ENCODE assay signal across 17 cellular contexts in the genomic region with DNA sequence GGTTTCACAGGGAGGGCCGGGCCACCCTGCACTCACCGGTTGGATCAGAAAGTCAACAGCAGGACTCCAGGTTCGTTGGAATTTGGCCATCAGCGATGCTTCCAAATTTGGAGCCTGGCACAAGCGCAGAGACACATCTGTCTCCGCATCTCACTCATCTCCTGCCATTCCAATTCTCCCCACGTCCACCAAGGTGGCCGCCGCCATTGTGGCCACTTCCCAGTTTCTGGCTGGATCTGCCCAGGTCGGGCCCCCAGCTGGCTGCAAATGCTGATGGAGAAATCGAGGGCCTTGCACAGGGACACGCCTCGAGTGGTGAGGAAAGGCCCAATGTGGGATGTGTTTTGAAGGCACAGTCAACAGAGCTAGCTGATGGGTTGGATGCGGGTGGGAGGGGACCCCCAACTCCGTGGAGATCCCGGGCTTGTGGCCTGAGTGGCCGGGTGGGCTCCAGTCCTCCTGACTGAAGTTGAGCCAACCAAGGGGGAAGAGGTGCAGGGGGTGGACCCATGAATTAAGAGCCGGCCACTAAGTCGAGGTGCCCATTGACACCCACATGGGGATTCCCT.
DNase-seq lines count a peak whose midpoint lies in the region; ATAC-seq and TF ChIP-seq lines count a peak whose summit lies in the region.
"Had no signal": no experiment of that assay in that cellular context is flagged by ENCODE, and none has a peak within 500 bp of the region (broad histone marks: within the 10 kb centered on the region; RNA-seq: fewer than 3 reads in every experiment).

No MANE protein-coding gene starts in this region.

- H3K27me3 Mint-ChIP-seq in chondrocyte (ENCODE audit: low read depth): peaks cover 10% of the 10 kb centered on the region

- H2AFZ ChIP-seq in osteoblast (ENCODE audit: low read length): no peak overlapping the region
- H2AFZ ChIP-seq: GM23338 had no signal

- DNase-seq in H7 (peak; percentile 36), chondrocyte (ENCODE audit: low spot score) (peak; percentile 58), left ventricle myocardium superior (peak; percentile 10), osteoblast (ENCODE audit: insufficient read length, low spot score, missing footprints) (peak; percentile 53), HT-29 (ENCODE audit: low spot score) (no peak), HPDE6-E6E7 (ENCODE audit: extremely low spot score) (no peak), thyroid gland (no peak), SHP77 (lab: John Stamatoyannopoulos, UW) (no peak)
- DNase-seq: CD4-positive, alpha-beta memory T cell; DMS79 treated with DMSO at 0.1 percent for 48 hours; EL; GDM1; H9 had no signal

- TF ChIP-seq CTCF in chondrocyte (IDR thresholded peaks at IDR 0.05): no peak
- no peak for TF ChIP-seq CTCF in osteoblast (IDR thresholded peaks at IDR 0.05; ENCODE audit: extremely low read depth, low read depth, low read length)
- no peak for TF ChIP-seq CTCF in thyroid gland (IDR thresholded peaks at IDR 0.05)

- H3K4me1 ChIP-seq in osteoblast (ENCODE audit: insufficient read depth, low read length): no peaks in the 10 kb centered on the region
- no peaks in the 10 kb centered on the region for H3K4me1 ChIP-seq in thyroid gland

- H3K36me3 ChIP-seq in H7 (replicated peaks; ENCODE audit: control insufficient read depth, insufficient read depth, low read length) (no peaks in the 10 kb centered on the region), osteoblast (ENCODE audit: insufficient read depth, low read length) (no peaks in the 10 kb centered on the region), thyroid gland (no peaks in the 10 kb centered on the region)

- H3K27ac ChIP-seq in osteoblast (ENCODE audit: low read depth, low read length) (no peak overlapping the region), thyroid gland (no peak overlapping the region)
- H3K27ac ChIP-seq: C4-2B had no signal

- H3K4me1 Mint-ChIP-seq in chondrocyte (ENCODE audit: low read depth): peaks cover 5% of the 10 kb centered on the region
- H3K4me1 Mint-ChIP-seq: CD4-positive, alpha-beta memory T cell had no signal

- no peaks in the 10 kb centered on the region for H4K20me1 ChIP-seq in osteoblast (ENCODE audit: insufficient read depth, low read length)

- H3K27ac Mint-ChIP-seq in chondrocyte (ENCODE audit: unreplicated experiment): no peak overlapping the region
- H3K27ac Mint-ChIP-seq: B cell; CD4-positive, alpha-beta memory T cell; GM23338; H9 had no signal

- H3K9me3 Mint-ChIP-seq in chondrocyte (ENCODE audit: low read depth): no peaks in the 10 kb centered on the region
- H3K9me3 Mint-ChIP-seq: CD4-positive, alpha-beta memory T cell; GM23338; H9 had no signal

- H3K4me3 ChIP-seq in H7 (ENCODE audit: insufficient read depth, low read depth, low read length) (no peak overlapping the region), osteoblast (ENCODE audit: insufficient read depth, low read length) (no peak overlapping the region), thyroid gland (replicated peaks in 1 of 3) (no peak overlapping the region)
- H3K4me3 ChIP-seq: GM23338 had no signal

- no peaks in the 10 kb centered on the region for H3K27me3 ChIP-seq in H7 (ENCODE audit: control insufficient read depth, insufficient read depth, low read length)
- H3K27me3 ChIP-seq in osteoblast (ENCODE audit: insufficient read depth, low read length): peaks cover 20% of the 10 kb centered on the region
- H3K27me3 ChIP-seq in thyroid gland: no peaks in the 10 kb centered on the region

- H3K4me3 Mint-ChIP-seq in chondrocyte (ENCODE audit: unreplicated experiment): no peak overlapping the region
- H3K4me3 Mint-ChIP-seq: B cell; CD4-positive, alpha-beta memory T cell; GM23338; H9 had no signal

- 91 to 94% methylated on average over 16 to 19 of the region's 19 CpGs for WGBS in thyroid gland, 2 donors

- ATAC-seq in left ventricle myocardium superior: no peak
- ATAC-seq: GM23338, HepG2 had no signal

- TF ChIP-seq POLR2A in thyroid gland (IDR thresholded peaks at IDR 0.05): no peak

- intact Hi-C loops in left ventricle myocardium superior (cut with micrococcal nuclease): no loop called here
- intact Hi-C loops in thyroid gland (cut with DNase I): no loop called here

- no peaks in the 10 kb centered on the region for H3K36me3 Mint-ChIP-seq in chondrocyte (ENCODE audit: low read depth)
- H3K36me3 Mint-ChIP-seq: CD4-positive, alpha-beta memory T cell had no signal

- H3K9me3 ChIP-seq in osteoblast (ENCODE audit: low read depth, low read length) (no peaks in the 10 kb centered on the region), thyroid gland (no peaks in the 10 kb centered on the region)

- H3K4me2 ChIP-seq in osteoblast (ENCODE audit: insufficient read depth, low read length): no peak overlapping the region
- H3K4me2 ChIP-seq: GM23338 had no signal

- no peaks in the 10 kb centered on the region for H3K79me2 ChIP-seq in osteoblast (ENCODE audit: insufficient read depth, low read length)

Comparison
In these comparisons a context has a peak if more than half of its experiments do, and no peak if none do; other contexts are left out.
1. DNase-seq: peak in H7 (single experiment), chondrocyte (single experiment), left ventricle myocardium superior (single experiment) and osteoblast (single experiment); none in HT-29 (single experiment), HPDE6-E6E7 (single experiment), thyroid gland (0 of 2) and SHP77 (0 of 2).